In the genomic region with DNA sequence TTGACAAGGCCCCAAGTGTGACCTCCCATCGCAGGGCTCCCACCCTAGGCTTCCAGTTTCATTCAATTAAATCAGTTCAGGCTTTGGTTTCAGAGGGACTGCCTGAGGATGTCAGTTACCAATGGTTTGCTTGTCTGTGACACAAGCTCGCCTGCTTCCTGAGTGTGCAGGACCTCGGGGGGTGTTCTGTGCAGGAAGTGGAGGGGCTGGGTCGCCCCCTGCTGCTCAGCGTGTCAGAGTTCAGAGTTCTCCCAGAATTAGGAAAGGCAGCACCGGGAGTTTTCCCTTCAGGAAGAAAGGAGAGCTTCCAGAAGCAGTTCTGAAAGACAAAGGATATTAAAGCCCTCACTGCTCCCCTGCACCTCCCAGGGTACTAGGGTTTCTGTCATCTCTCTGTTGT, we compare ENCODE assay signal across 30 cellular contexts. TPM values are rescaled to one million over a fixed set of nuclear protein-coding genes. Genes with fewer than 3 reads are reported as not detected.
A peak's percentile ranks its signal among the peaks of the same experiment; 100 is the strongest.
DNase-seq lines count a peak whose midpoint lies in the region; ATAC-seq, FAIRE-seq and TF ChIP-seq lines count a peak whose summit lies in the region.
"Had no signal": no experiment of that assay in that cellular context is flagged by ENCODE, and none has a peak within 500 bp of the region (broad histone marks: within the 10 kb centered on the region; RNA-seq: fewer than 3 reads in every experiment).

No MANE protein-coding gene starts in this region.

- ATAC-seq in stimulated activated effector memory CD8-positive, alpha-beta T cell treated with anti-CD3 and anti-CD28 coated beads, Interleukin-12 subunit alpha, Interleukin-12 subunit beta, amount 100 ng/mL, for 72 hours, result no peak
- ATAC-seq: left lobe of liver, psoas muscle had no signal

- no peak; a peak in 1 of 4 replicates for TF ChIP-seq RAD21 in H1 (IDR thresholded peaks at IDR 0.05 in 1 of 2, conservative IDR thresholded peaks at IDR 0.05 in 1 of 2; ENCODE audit: low read depth in 2 of 2, low read length in 2 of 2)

- H3K4me3 Mint-ChIP-seq in neural progenitor cell, result peak overlapping the region; percentile 63
- no peak overlapping the region for H3K4me3 Mint-ChIP-seq in stimulated activated effector memory CD8-positive, alpha-beta T cell treated with anti-CD3 and anti-CD28 coated beads, Interleukin-12 subunit alpha, Interleukin-12 subunit beta, amount 100 ng/mL, for 72 hours
- H3K4me3 Mint-ChIP-seq: CD4-positive, CD25-positive, alpha-beta regulatory T cell; memory B cell had no signal

- H3K79me1 ChIP-seq in H1 (ENCODE audit: low read depth, low read length), result no peaks in the 10 kb centered on the region

- TF ChIP-seq EP300 in H1 (IDR thresholded peaks at IDR 0.05; ENCODE audit: borderline replicate concordance in 1 of 2, low read depth in 2 of 2, low read length in 2 of 2), result no peak

- H3K9me3 ChIP-seq in H1 (ENCODE audit: insufficient read depth in 2 of 2, low read depth in 1 of 2, low read length in 1 of 2) (no peaks in the 10 kb centered on the region), neural progenitor cell (ENCODE audit: low read depth) (no peaks in the 10 kb centered on the region)
- H3K9me3 ChIP-seq: esophagus squamous epithelium, psoas muscle, stomach, thyroid gland had no signal

- peak; percentile 7 for FAIRE-seq in H1 (lab: Jason Lieb, UNC)
- FAIRE-seq: astrocyte, frontal cortex, GM18507 had no signal

- H3K4me3 ChIP-seq in NB4 (ENCODE audit: low read depth, low read length) (no peak overlapping the region), H1 (ENCODE audit: extremely low read depth in 1 of 4, insufficient read depth in 2 of 4, low read depth in 3 of 4, low read length in 4 of 4) (no peak overlapping the region), neural progenitor cell (no peak overlapping the region)
- H3K4me3 ChIP-seq: esophagus squamous epithelium, psoas muscle, stomach, thyroid gland had no signal

- no peaks in the 10 kb centered on the region for H3K27me3 ChIP-seq in H1 (replicated peaks in 1 of 4; ENCODE audit: control insufficient read depth in 3 of 4, extremely low read depth in 1 of 4, insufficient read depth in 3 of 4, low read length in 3 of 4)
- H3K27me3 ChIP-seq in neural progenitor cell, result no peaks in the 10 kb centered on the region
- H3K27me3 ChIP-seq: esophagus squamous epithelium, thyroid gland had no signal

- H3K27me3 Mint-ChIP-seq in neural progenitor cell (ENCODE audit: insufficient read depth, low read depth), result peaks cover 9% of the 10 kb centered on the region

- H2AK5ac ChIP-seq in H1 (ENCODE audit: low read depth, low read length), result no peak overlapping the region

- H3K36me3 Mint-ChIP-seq in neural progenitor cell, result no peaks in the 10 kb centered on the region
- no peaks in the 10 kb centered on the region for H3K36me3 Mint-ChIP-seq in stimulated activated effector memory CD8-positive, alpha-beta T cell treated with anti-CD3 and anti-CD28 coated beads, Interleukin-12 subunit alpha, Interleukin-12 subunit beta, amount 100 ng/mL, for 72 hours
- H3K36me3 Mint-ChIP-seq: CD4-positive, CD25-positive, alpha-beta regulatory T cell; memory B cell had no signal

- H3K27ac Mint-ChIP-seq in neural progenitor cell, result peak overlapping the region; percentile 95
- no peak overlapping the region for H3K27ac Mint-ChIP-seq in stimulated activated effector memory CD8-positive, alpha-beta T cell treated with anti-CD3 and anti-CD28 coated beads, Interleukin-12 subunit alpha, Interleukin-12 subunit beta, amount 100 ng/mL, for 72 hours
- H3K27ac Mint-ChIP-seq: CD4-positive, CD25-positive, alpha-beta regulatory T cell; memory B cell had no signal

- H4K91ac ChIP-seq in H1 (replicated peaks; ENCODE audit: insufficient read length, low read length), result no peak overlapping the region

- no peak overlapping the region for H2BK20ac ChIP-seq in H1 (ENCODE audit: low read length)

- no peaks in the 10 kb centered on the region for H4K20me1 ChIP-seq in H1 (replicated peaks in 1 of 2; ENCODE audit: control insufficient read depth in 1 of 2, insufficient read depth in 2 of 2, low read length in 2 of 2)
- peaks cover 9% of the 10 kb centered on the region for H4K20me1 ChIP-seq in neural progenitor cell (ENCODE audit: low read depth)

- H3K56ac ChIP-seq in H1 (replicated peaks; ENCODE audit: insufficient read length, low read depth, low read length), result no peak overlapping the region

- no peak overlapping the region for H2BK15ac ChIP-seq in H1 (ENCODE audit: low read length)

- H3K27ac ChIP-seq in H1 (ENCODE audit: low read depth, low read length) (no peak overlapping the region), neural progenitor cell (no peak overlapping the region)
- H3K27ac ChIP-seq: 22Rv1, esophagus squamous epithelium, KMS-11, psoas muscle, stomach, thyroid gland had no signal

- H3K36me3 ChIP-seq in H1 (ENCODE audit: control insufficient read depth in 2 of 4, insufficient read depth in 4 of 4, low read length in 3 of 4) (no peaks in the 10 kb centered on the region), neural progenitor cell (no peaks in the 10 kb centered on the region)
- H3K36me3 ChIP-seq: esophagus squamous epithelium, stomach, thyroid gland had no signal

- POLR2A ChIA-PET in H1 (lab: Charles Lee; ENCODE audit: partially characterized antibody), result interaction anchor here (1.5 to 2.1 kb wide), 2 partner anchors 38 to 226 kb away, joined by 5 to 6 read pairs; a partner anchor contains a TSS

- TF ChIP-seq POLR2A in NB4 (IDR thresholded peaks at IDR 0.05; ENCODE audit: extremely low read depth, insufficient read length) (no peak), H1 (IDR thresholded peaks at IDR 0.05; ENCODE audit: control extremely low read depth in 1 of 2, low read depth in 2 of 2, low read length in 2 of 2) (no peak)

- H3K4me1 Mint-ChIP-seq in neural progenitor cell, result peaks cover 44% of the 10 kb centered on the region
- H3K4me1 Mint-ChIP-seq in stimulated activated effector memory CD8-positive, alpha-beta T cell treated with anti-CD3 and anti-CD28 coated beads, Interleukin-12 subunit alpha, Interleukin-12 subunit beta, amount 100 ng/mL, for 72 hours, result no peaks in the 10 kb centered on the region
- H3K4me1 Mint-ChIP-seq: CD4-positive, CD25-positive, alpha-beta regulatory T cell had no signal

- H3K9me3 Mint-ChIP-seq in neural progenitor cell, result no peaks in the 10 kb centered on the region
- no peaks in the 10 kb centered on the region for H3K9me3 Mint-ChIP-seq in stimulated activated effector memory CD8-positive, alpha-beta T cell treated with anti-CD3 and anti-CD28 coated beads, Interleukin-12 subunit alpha, Interleukin-12 subunit beta, amount 100 ng/mL, for 72 hours
- H3K9me3 Mint-ChIP-seq: memory B cell had no signal

- CTCF ChIA-PET in H1 (lab: Charles Lee; ENCODE audit: partially characterized antibody), result interaction anchor here (0.6 to 2.3 kb wide), 7 partner anchors 8 to 378 kb away, joined by 3 to 15 read pairs (median 3); no protein-coding TSS in a partner anchor

- no peaks in the 10 kb centered on the region; the same call in 1 of the 2 replicates for H3K23me2 ChIP-seq in H1 (ENCODE audit: low read depth, low read length)

- H3K23ac ChIP-seq in H1 (ENCODE audit: insufficient read length), result no peak overlapping the region

- no peak overlapping the region for H3K4ac ChIP-seq in H1 (replicated peaks; ENCODE audit: insufficient read length, low read depth, low read length)

- H2AFZ ChIP-seq in H1 (ENCODE audit: low read length) (no peak overlapping the region), neural progenitor cell (replicated peaks) (peak overlapping the region; percentile 18)

- H3K9ac ChIP-seq in H1 (replicated peaks in 1 of 4; ENCODE audit: extremely low read depth in 1 of 4, low read depth in 3 of 4, low read length in 3 of 4) (no peak overlapping the region), neural progenitor cell (no peak overlapping the region)
- H3K9ac ChIP-seq: KMS-11 had no signal

- no peak overlapping the region for H2BK5ac ChIP-seq in H1 (ENCODE audit: low read depth, low read length)

- DNase-seq in DMS 273 (lab: John Stamatoyannopoulos, UW; ENCODE audit: unreplicated experiment) (peak; percentile 17), DMS 273 treated with DMSO at 0.1 percent for 48 hours (lab: John Stamatoyannopoulos, UW) (no peak), NB4 (ENCODE audit: low read depth) (peak; percentile 28), H1 (ENCODE audit: low read depth in 1 of 2, low spot score in 2 of 2) (no peak), neural progenitor cell (ENCODE audit: low spot score) (peak; percentile 41), GM13976 (ENCODE audit: low spot score) (no peak), T-helper 1 cell (no peak)
- no peak for DNase-seq in stimulated activated effector memory CD8-positive, alpha-beta T cell treated with anti-CD3 and anti-CD28 coated beads, Interleukin-12 subunit alpha, Interleukin-12 subunit beta, amount 100 ng/mL, for 72 hours (ENCODE audit: low spot score in 2 of 2)
- DNase-seq: activated CD4-positive, alpha-beta T cell treated with anti-CD3 and anti-CD28 coated beads for 4 hours; activated gamma-delta T cell treated with Interleukin-2 at 50 U/mL for 16 hours; activated T-cell treated with anti-CD3 and anti-CD28 coated beads, Interleukin-2, amount 50 U/mL, for 1 hour; caudate nucleus; CD4-positive, CD25-positive, alpha-beta regulatory T cell; cortex of kidney; esophagus squamous epithelium; NCI-H1694 treated with DMSO at 0.1 percent for 48 hours; NCI-H526; psoas muscle; stomach; T-helper 2 cell; thyroid gland had no signal

- H3K79me2 ChIP-seq in H1 (ENCODE audit: control insufficient read depth in 1 of 2, insufficient read depth in 2 of 2, low read length in 2 of 2) (no peaks in the 10 kb centered on the region), neural progenitor cell (ENCODE audit: low read depth) (no peaks in the 10 kb centered on the region)

- in situ Hi-C loops in GM13976 (cut with MboI; ENCODE audit: low sequenced_read_pairs, unreplicated experiment), result no loop called here

- no peak overlapping the region for H4K8ac ChIP-seq in H1 (ENCODE audit: extremely low read depth, insufficient read depth, low read length)

- no peak overlapping the region for H3K14ac ChIP-seq in H1 (ENCODE audit: insufficient read length)

- H2BK12ac ChIP-seq in H1 (ENCODE audit: low read depth, low read length), result no peak overlapping the region

- no peak overlapping the region for H3K18ac ChIP-seq in H1 (ENCODE audit: extremely low read depth, low read length)

- H3F3A ChIP-seq in neural progenitor cell (ENCODE audit: low read depth), result peaks cover 22% of the 10 kb centered on the region

- H3K4me2 ChIP-seq in H1 (ENCODE audit: insufficient read depth in 1 of 2, low read depth in 2 of 2, low read length in 2 of 2) (peak overlapping the region in 1 of 2 experiments; percentile 17; a peak in 2 of 4 replicates), neural progenitor cell (peak overlapping the region; percentile 61)
- H3K4me2 ChIP-seq: KMS-11 had no signal

- peaks cover 13 to 23% (median 17%) of the 10 kb centered on the region in 4 experiments for H3K4me1 ChIP-seq in H1 (replicated peaks in 1 of 4; ENCODE audit: control insufficient read depth in 3 of 4, insufficient read depth in 4 of 4, low read length in 3 of 4)
- peaks cover 24% of the 10 kb centered on the region for H3K4me1 ChIP-seq in neural progenitor cell
- H3K4me1 ChIP-seq: psoas muscle, stomach had no signal

- TF ChIP-seq CTCF in NB4 (IDR thresholded peaks at IDR 0.05; ENCODE audit: low read depth, low read length) (peak; percentile 5), H1 (IDR thresholded peaks at IDR 0.05; ENCODE audit: control extremely low read depth in 1 of 3, insufficient read depth in 1 of 3, low read depth in 1 of 3, low read length in 3 of 3) (0 out of 4 replicates have a peak, but pooled peaks of 1 of the 3 experiments have one; percentile 10), neural progenitor cell (IDR thresholded peaks at IDR 0.05) (no peak), GM13976 (IDR thresholded peaks at IDR 0.05; ENCODE audit: borderline replicate concordance, control extremely low read depth, extremely low read depth, insufficient read depth, missing control alignments) (no peak)

- WGBS in H1 (ENCODE audit: extremely low coverage in 1 of 2, insufficient coverage in 1 of 2, insufficient read length in 1 of 2, insufficient replicate concordance in 2 of 2, low coverage in 1 of 2, low lambda C conversion rate in 2 of 2, missing lambda C conversion rate in 1 of 2), 2 experiments, result 27% methylated on average over 6 of the region's 6 CpGs; no CpG with 5 or more reads in 1 of the 2 experiments

- no peak overlapping the region for H2BK120ac ChIP-seq in H1 (replicated peaks; ENCODE audit: low read depth, low read length)

- H4K5ac ChIP-seq in H1 (ENCODE audit: insufficient read length, low read depth, low read length), result no peak overlapping the region

RNA-seq across cellular contexts. Expression of a gene that starts 50.8 kb away (rescaled TPM):
- not detected in 2 replicates for total RNA-seq in H1 (2021; fragmentation: NEBNext Ultra II Directional; extraction: Animal tissue kit (Norgen Biotek cat#: 25700))
- 0.08 and 0.12 TPM in 2 replicates for polyA plus RNA-seq in H1 (2011; rRNA removed)
- 0.14 TPM for polyA plus RNA-seq in H1 (2011; cell fraction: cytosol; rRNA removed)
- 0.13 TPM for polyA plus RNA-seq in H1 (2011; cell fraction: nucleus; rRNA removed)
- polyA plus RNA-seq in H1 (2012, experiment 1 of 2), result 0.07 to 0.15 TPM in 2 of 4 replicates, not detected in the others
- 0.08 TPM for polyA plus RNA-seq in H1 (2012, experiment 2 of 2)
- 0.08 TPM for polyA plus RNA-seq in H1 (2013, experiment 1 of 2)
- polyA plus RNA-seq in H1 (2013, experiment 2 of 2), result 0.06 TPM
- polyA minus RNA-seq in H1 (2011; rRNA and poly(A)+ RNA removed), result 0.05 and 0.79 TPM in 2 replicates
- polyA minus RNA-seq in H1 (2011; cell fraction: cytosol; rRNA and poly(A)+ RNA removed), result not detected
- not detected for polyA minus RNA-seq in H1 (2011; cell fraction: nucleus; rRNA and poly(A)+ RNA removed)
- 0.31 TPM in 1 of 2 replicates, not detected in the other for total RNA-seq in neural progenitor cell (ENCODE audit: low replicate concordance)
- total RNA-seq: activated CD8-positive, alpha-beta memory T cell treated with anti-CD3 and anti-CD28 coated beads for 36 hours; astrocyte; CD4-positive, CD25-positive, alpha-beta regulatory T cell; frontal cortex; RPMI7951; stomach; thyroid gland had no signal
- polyA plus RNA-seq: CD4-positive, CD25-positive, alpha-beta regulatory T cell had no signal

Comparison
In these comparisons a context has a peak if more than half of its experiments do, and no peak if none do; other contexts are left out.
1. DNase-seq: peak in DMS 273 (single experiment), NB4 (single experiment) and neural progenitor cell (single experiment); none in DMS 273 treated with DMSO at 0.1 percent for 48 hours (single experiment), H1 (0 of 2), stimulated activated effector memory CD8-positive, alpha-beta T cell treated with anti-CD3 and anti-CD28 coated beads, Interleukin-12 subunit alpha, Interleukin-12 subunit beta, amount 100 ng/mL, for 72 hours (0 of 2), GM13976 (single experiment) and T-helper 1 cell (0 of 5).